ENCODE assay signal across 24 cellular contexts in the genomic region with DNA sequence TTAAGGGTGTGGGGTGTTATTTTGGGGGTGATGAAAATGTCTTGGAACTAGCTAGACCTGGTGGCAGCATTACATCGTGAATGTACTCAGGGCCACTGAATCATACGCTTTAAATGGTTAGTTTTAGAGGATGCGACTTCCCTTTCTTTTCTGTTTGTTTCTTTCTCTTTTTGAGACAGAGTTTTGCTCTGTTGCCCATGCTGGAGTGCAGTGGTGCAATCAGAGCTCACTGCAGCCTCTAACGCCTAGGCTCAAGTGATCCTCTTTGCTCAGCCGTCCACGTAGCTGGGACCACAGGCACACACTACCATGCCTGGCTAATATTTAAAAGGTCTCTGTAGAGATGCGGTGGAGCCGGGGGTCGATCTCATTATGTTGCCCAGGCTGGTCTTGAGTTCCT. TPM values are rescaled to one million over a fixed set of nuclear protein-coding genes. Genes with fewer than 3 reads are reported as not detected.
"Had no signal": no experiment of that assay in that cellular context is flagged by ENCODE, and none has a peak within 500 bp of the region (broad histone marks: within the 10 kb centered on the region; RNA-seq: fewer than 3 reads in every experiment).

No MANE protein-coding gene starts in this region.

- H3K27me3 Mint-ChIP-seq: activated naive CD4-positive, alpha-beta T cell treated with anti-CD3 and anti-CD28 coated beads, Interleukin-2, amount 50 U/mL, for 24 hours had no signal

- H3K36me3 ChIP-seq: ascending aorta, left ventricle myocardium inferior, suprapubic skin, transverse colon, uterus had no signal

- H3K4me1 ChIP-seq: ascending aorta, uterus had no signal

- H3K9me3 Mint-ChIP-seq: activated naive CD4-positive, alpha-beta T cell treated with anti-CD3 and anti-CD28 coated beads, Interleukin-2, amount 50 U/mL, for 24 hours; neural crest cell; stimulated activated naive CD8-positive, alpha-beta T cell treated with anti-CD3 and anti-CD28 coated beads, Interleukin-15, amount 100 ng/mL, for 72 hours had no signal

- H3K9me3 ChIP-seq: ascending aorta, left ventricle myocardium inferior, psoas muscle, suprapubic skin, transverse colon, uterus had no signal

- ATAC-seq: psoas muscle, right cardiac atrium had no signal

- H3K4me3 Mint-ChIP-seq: activated naive CD4-positive, alpha-beta T cell treated with anti-CD3 and anti-CD28 coated beads, Interleukin-2, amount 50 U/mL, for 24 hours; neural crest cell; stimulated activated naive CD8-positive, alpha-beta T cell treated with anti-CD3 and anti-CD28 coated beads, Interleukin-15, amount 100 ng/mL, for 72 hours had no signal

- H3K27ac ChIP-seq: ascending aorta, coronary artery, left ventricle myocardium inferior, psoas muscle, suprapubic skin, transverse colon, uterus had no signal

- DNase-seq: activated CD4-positive, alpha-beta T cell treated with anti-CD3 and anti-CD28 coated beads, Interleukin-2, amount 50 U/mL, for 4 hours; activated gamma-delta T cell; effector CD4-positive, alpha-beta T cell; left ventricle myocardium inferior; mammary epithelial cell; psoas muscle; right cardiac atrium; stimulated activated CD4-positive, alpha-beta T cell treated with anti-CD3 and anti-CD28 coated beads, Interleukin-2, amount 100 ng/mL, for 24 hours; stimulated activated naive CD8-positive, alpha-beta T cell treated with anti-CD3 and anti-CD28 coated beads, Interleukin-15, amount 100 ng/mL, for 72 hours; T1000; transverse colon; uterus had no signal

- FAIRE-seq: frontal cortex had no signal

- H3K4me3 ChIP-seq: ascending aorta, coronary artery, left ventricle myocardium inferior, psoas muscle, suprapubic skin, transverse colon, uterus had no signal

- H3K27ac Mint-ChIP-seq: activated naive CD4-positive, alpha-beta T cell treated with anti-CD3 and anti-CD28 coated beads, Interleukin-2, amount 50 U/mL, for 24 hours; stimulated activated naive CD8-positive, alpha-beta T cell treated with anti-CD3 and anti-CD28 coated beads, Interleukin-15, amount 100 ng/mL, for 72 hours had no signal

- H3K36me3 Mint-ChIP-seq: activated naive CD4-positive, alpha-beta T cell treated with anti-CD3 and anti-CD28 coated beads, Interleukin-2, amount 50 U/mL, for 24 hours had no signal

RNA-seq across cellular contexts. Expression of gene CRYBA4, which starts 30.1 kb away (rescaled TPM):
- total RNA-seq: ascending aorta, frontal cortex, kidney epithelial cell, left ventricle myocardium inferior, mammary epithelial cell, myocyte, neural crest cell, osteocyte, psoas muscle, right cardiac atrium, skeletal muscle tissue, suprapubic skin, transverse colon, uterus had no signal
- polyA plus RNA-seq: adipose tissue, esophagus, mammary epithelial cell, psoas muscle, right cardiac atrium had no signal

RNA-seq across cellular contexts. Expression of gene CRYBB1, which starts 34.0 kb away (rescaled TPM):
- total RNA-seq: kidney epithelial cell, mammary epithelial cell, myocyte, neural crest cell, osteocyte, suprapubic skin had no signal
- polyA plus RNA-seq: mammary epithelial cell had no signal
